8 cellular contexts compared by ENCODE assay signal in the genomic region with DNA sequence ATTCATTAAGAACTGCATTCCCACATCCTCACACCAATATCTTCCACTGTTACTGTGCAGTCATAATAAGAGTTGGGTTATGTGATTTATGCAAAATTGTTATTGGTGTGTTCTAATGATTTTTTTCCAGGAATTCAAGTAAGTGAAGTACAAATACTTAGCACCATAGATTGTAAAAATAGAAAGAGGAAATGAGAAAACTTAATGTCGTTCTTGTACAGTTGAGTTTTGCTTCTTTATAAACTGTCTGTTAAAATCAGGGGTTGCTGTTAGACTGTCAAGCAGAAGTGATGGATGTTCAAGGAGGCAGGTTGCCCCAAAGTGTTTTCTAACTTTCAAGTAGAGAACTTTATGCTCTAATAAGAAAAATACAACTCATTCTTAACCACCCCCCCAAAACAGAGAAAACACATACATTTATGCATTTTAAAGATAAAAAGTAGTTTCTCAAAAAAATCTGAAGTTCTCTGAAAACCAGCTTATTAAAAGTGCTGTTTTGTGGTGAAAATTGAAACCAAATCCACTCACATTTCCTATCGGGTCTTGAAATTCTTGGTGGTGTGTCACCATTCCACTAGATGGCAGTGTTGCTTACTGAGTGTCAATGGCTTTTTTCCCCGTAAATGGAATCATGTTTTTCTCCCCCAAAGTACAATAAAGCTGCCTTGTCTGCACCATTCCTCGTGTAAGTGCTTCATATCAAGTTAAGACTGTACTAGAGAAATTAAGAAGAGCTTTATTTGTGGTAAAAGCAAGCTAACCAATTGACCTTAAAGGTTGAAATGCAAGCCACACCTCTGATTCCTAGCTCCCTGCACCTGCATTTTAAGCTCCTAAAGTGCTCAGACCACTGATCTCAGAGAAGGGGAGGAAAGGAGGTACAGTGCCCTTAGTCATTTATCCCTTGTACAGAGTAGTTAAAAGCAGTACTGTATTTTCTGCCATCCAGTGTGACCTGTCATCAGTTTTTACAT. TPM values are rescaled to one million over a fixed set of nuclear protein-coding genes. Genes with fewer than 3 reads are reported as not detected.
DNase-seq lines count a peak whose midpoint lies in the region; ATAC-seq, FAIRE-seq and TF ChIP-seq lines count a peak whose summit lies in the region.

No MANE protein-coding gene starts in this region.

- POLR2A ChIA-PET in Panc1 (lab: Charles Lee): no interaction called here

- H3K9me3 ChIP-seq in cardiac muscle cell (ENCODE audit: low read depth) (no peaks in the 10 kb centered on the region), right cardiac atrium (ENCODE audit: control insufficient read depth, low read length) (no peaks in the 10 kb centered on the region), Panc1 (ENCODE audit: control insufficient read depth, insufficient read depth, low read depth, low read length) (no peaks in the 10 kb centered on the region), breast epithelium (no peaks in the 10 kb centered on the region)

- in situ Hi-C loops in Panc1 (cut with HindIII; ENCODE audit: low pct_unique_long_range_greater_than_20kb, low sequenced_read_pairs): no loop called here

- H3K27ac ChIP-seq in cardiac muscle cell (no peak overlapping the region), right cardiac atrium (ENCODE audit: low read length) (no peak overlapping the region), Panc1 (ENCODE audit: low read length) (no peak overlapping the region), breast epithelium (no peak overlapping the region)

- peak; percentile 86 for TF ChIP-seq CTCF in cardiac muscle cell (IDR thresholded peaks at IDR 0.05; ENCODE audit: low read depth, low read length)
- TF ChIP-seq CTCF in Panc1 (IDR thresholded peaks at IDR 0.05): peak; percentile 82
- TF ChIP-seq CTCF in breast epithelium (IDR thresholded peaks at IDR 0.05): peak; percentile 53 to 61 (median 59)

- DNase-seq in cardiac muscle cell (ENCODE audit: low read depth in 1 of 2, low spot score in 1 of 2) (peak; percentile 45 to 74), right cardiac atrium (no peak), Panc1 (ENCODE audit: low read depth, low spot score) (no peak), breast epithelium (ENCODE audit: low spot score in 2 of 2) (no peak), left lobe of liver (ENCODE audit: low spot score) (no peak), urothelium cell line (ENCODE audit: low spot score) (peak; percentile 57)

- 12% methylated on average over 4 of the region's 4 CpGs for WGBS in right cardiac atrium

- no peak for ATAC-seq in right cardiac atrium
- ATAC-seq in HG03432 (IDR thresholded peaks at IDR 0.05; ENCODE audit: unreplicated experiment): peak; percentile 57
- ATAC-seq in Panc1: no peak
- peak; percentile 85 for ATAC-seq in left lobe of liver
- ATAC-seq in GM19395 (IDR thresholded peaks at IDR 0.05; ENCODE audit: unreplicated experiment): no peak

- H3K36me3 ChIP-seq in cardiac muscle cell (peaks cover 3% of the 10 kb centered on the region), Panc1 (ENCODE audit: control insufficient read depth, insufficient read depth, low read length) (no peaks in the 10 kb centered on the region), breast epithelium (no peaks in the 10 kb centered on the region)

- H3K4me1 ChIP-seq in cardiac muscle cell (ENCODE audit: low read depth): no peaks in the 10 kb centered on the region
- no peaks in the 10 kb centered on the region for H3K4me1 ChIP-seq in right cardiac atrium (ENCODE audit: control insufficient read depth, insufficient read depth, low read length)
- H3K4me1 ChIP-seq in Panc1 (ENCODE audit: control insufficient read depth, insufficient read depth, low read length): no peaks in the 10 kb centered on the region
- H3K4me1 ChIP-seq in breast epithelium: no peaks in the 10 kb centered on the region

- no TSS peak for BruUV-seq in Panc1 (replicated peaks; lab: Mats Ljungman, UMichigan)

- no peaks in the 10 kb centered on the region for H3K27me3 ChIP-seq in cardiac muscle cell
- no peaks in the 10 kb centered on the region for H3K27me3 ChIP-seq in right cardiac atrium (ENCODE audit: control insufficient read depth, insufficient read depth)
- no peaks in the 10 kb centered on the region for H3K27me3 ChIP-seq in Panc1 (ENCODE audit: control insufficient read depth, insufficient read depth, low read length)
- H3K27me3 ChIP-seq in breast epithelium: no peaks in the 10 kb centered on the region

- intact Hi-C loops in right cardiac atrium (cut with DNase I): loop anchor here in 3 of 4 donors (2.0 to 10.0 kb wide), 3 partner anchors 50 to 58 kb away; no protein-coding TSS in a partner anchor
- intact Hi-C loops in Panc1 (cut with micrococcal nuclease; ENCODE audit: unreplicated experiment): loop anchor here (2.0 kb wide), 1 partner anchor 52 kb away; no protein-coding TSS in a partner anchor
- intact Hi-C loops in breast epithelium (cut with DNase I; ENCODE audit: low total_unique reads): no loop called here

- FAIRE-seq in urothelium cell line (lab: Jason Lieb, UNC): no peak

- TF ChIP-seq POLR2A in breast epithelium (IDR thresholded peaks at IDR 0.05): no peak

- CTCF ChIA-PET in Panc1 (lab: Charles Lee): interaction anchor here (0.6 to 1.6 kb wide), 7 partner anchors 8 to 73 kb away, joined by 3 to 11 read pairs (median 6); no protein-coding TSS in a partner anchor

- no peak overlapping the region for H3K4me3 ChIP-seq in cardiac muscle cell
- no peak overlapping the region for H3K4me3 ChIP-seq in right cardiac atrium (ENCODE audit: low read length)
- no peak overlapping the region for H3K4me3 ChIP-seq in Panc1 (ENCODE audit: low read depth in 2 of 2, low read length in 2 of 2)
- no peak overlapping the region for H3K4me3 ChIP-seq in breast epithelium

RNA-seq across cellular contexts. Expression of a gene that starts 4.7 kb away (rescaled TPM):
- not detected in 2 replicates for total RNA-seq in cardiac muscle cell
- polyA plus RNA-seq in cardiac muscle cell: 0.13 TPM in 1 of 2 replicates, not detected in the other
- total RNA-seq in right cardiac atrium: 1 to 10 TPM; 1.4 to 4.3 (median 2.4) TPM
- 0.88 TPM for polyA plus RNA-seq in right cardiac atrium
- total RNA-seq in Panc1 (2021; ENCODE audit: unreplicated experiment): 0.23 TPM
- polyA plus RNA-seq in Panc1 (2012; ENCODE audit: insufficient read length): 0.10 TPM
- total RNA-seq in breast epithelium: 10 to 100 TPM in 1 of 3 donors, 1 to 10 TPM in 1, under 1 TPM in 1; 0.33 to 13.2 (median 6.7) TPM
- 2.8 TPM for total RNA-seq in left lobe of liver

RNA-seq across cellular contexts. Expression of a gene that starts 6.7 kb away (rescaled TPM):
- 0.11 and 0.51 TPM in 2 replicates for total RNA-seq in cardiac muscle cell
- not detected in 2 replicates for polyA plus RNA-seq in cardiac muscle cell
- total RNA-seq in right cardiac atrium: not detected
- 0.07 TPM for polyA plus RNA-seq in right cardiac atrium
- not detected for total RNA-seq in Panc1 (2021; ENCODE audit: unreplicated experiment)
- polyA plus RNA-seq in Panc1 (2012; ENCODE audit: insufficient read length): not detected
- total RNA-seq in breast epithelium: 1 to 10 TPM in 1 of 3 donors, under 1 TPM in 1, not detected in 1; 0.96 to 1.5 TPM
- total RNA-seq in left lobe of liver: 0.10 TPM

RNA-seq across cellular contexts. Expression of a gene that starts 57.7 kb away (rescaled TPM):
- total RNA-seq in cardiac muscle cell (247 and 313 TPM in 2 replicates), right cardiac atrium (10 to 100 TPM; 59.4 to 63.2 (median 61.2) TPM), Panc1 (2021; ENCODE audit: unreplicated experiment) (86.1 TPM), breast epithelium (100 to 1,000 TPM; 121 to 162 (median 136) TPM), left lobe of liver (11.4 TPM)
- polyA plus RNA-seq in cardiac muscle cell (125 and 129 TPM in 2 replicates), right cardiac atrium (31.5 TPM)
- polyA plus RNA-seq in Panc1 (2012; ENCODE audit: insufficient read length): 64.1 TPM

Comparison
In these comparisons a context has a peak if more than half of its experiments do, and no peak if none do; other contexts are left out.
1. DNase-seq: peak in cardiac muscle cell (2 of 2) and urothelium cell line (single experiment); none in right cardiac atrium (0 of 3), Panc1 (single experiment), breast epithelium (0 of 2) and left lobe of liver (single experiment).
2. ATAC-seq: peak in HG03432 (single experiment) and left lobe of liver (single experiment); none in right cardiac atrium (0 of 2), Panc1 (single experiment) and GM19395 (single experiment).
3. Peak in every context shown above with its lines, with median percentiles within 50 percentile points of each other: CTCF ChIP-seq.